In the genomic region with DNA sequence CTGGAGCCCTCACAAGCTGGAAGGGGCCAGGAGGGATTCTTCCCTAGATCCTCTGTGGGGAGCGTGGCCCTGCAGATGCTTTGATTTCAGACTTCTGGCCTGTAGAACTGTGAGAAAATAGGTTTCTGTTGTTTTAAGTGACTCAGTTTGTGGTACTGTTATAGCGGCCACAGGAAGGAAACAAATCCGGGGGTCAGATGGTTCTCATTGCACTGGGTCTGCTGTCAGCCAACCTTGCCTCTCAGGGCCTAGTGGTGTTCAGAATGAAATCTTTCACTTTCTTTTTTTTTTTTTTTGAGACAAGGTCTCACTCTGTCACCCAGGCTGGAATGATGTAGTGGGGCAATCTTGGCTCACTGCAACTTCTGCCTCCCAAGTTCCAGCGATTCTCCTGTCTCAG, we compare ENCODE assay signal across 8 cellular contexts.
DNase-seq lines count a peak whose midpoint lies in the region; ATAC-seq and TF ChIP-seq lines count a peak whose summit lies in the region.
"Not testable (repeated sequence)": the region's sequence is repeated elsewhere in the genome, so short reads cannot be mapped to it uniquely, and the experiment has no call there.

No MANE protein-coding gene starts in this region.

- not testable (repeated sequence) for H3K27me3 Mint-ChIP-seq in CD8-positive, alpha-beta T cell (ENCODE audit: low read depth); activated CD4-positive, alpha-beta T cell treated with anti-CD3 and anti-CD28 coated beads, Interleukin-2, amount 10 ng/mL, durations not matched to agents 7 days and 5 days; activated naive CD8-positive, alpha-beta T cell treated with anti-CD3 and anti-CD28 coated beads, Interleukin-2, amount 50 U/mL, for 24 hours; natural killer cell treated with Interleukin-12 subunit alpha and Interleukin-12 subunit beta and Interleukin-15 and Interleukin-18, amount 100 ng/mL, for 72 hours

- H3K9me3 ChIP-seq in CD8-positive, alpha-beta T cell (ENCODE audit: low read length), result not testable (repeated sequence)

- not testable (repeated sequence) for H3K36me3 Mint-ChIP-seq in CD8-positive, alpha-beta T cell; activated CD4-positive, alpha-beta T cell treated with anti-CD3 and anti-CD28 coated beads, Interleukin-2, amount 10 ng/mL, durations not matched to agents 7 days and 5 days (ENCODE audit: low read depth); activated naive CD8-positive, alpha-beta T cell treated with anti-CD3 and anti-CD28 coated beads, Interleukin-2, amount 50 U/mL, for 24 hours (ENCODE audit: low read depth); natural killer cell treated with Interleukin-12 subunit alpha and Interleukin-12 subunit beta and Interleukin-15 and Interleukin-18, amount 100 ng/mL, for 72 hours

- H3K27ac Mint-ChIP-seq in CD8-positive, alpha-beta T cell; activated CD4-positive, alpha-beta T cell treated with anti-CD3 and anti-CD28 coated beads, Interleukin-2, amount 10 ng/mL, durations not matched to agents 7 days and 5 days; activated naive CD8-positive, alpha-beta T cell treated with anti-CD3 and anti-CD28 coated beads, Interleukin-2, amount 50 U/mL, for 24 hours: not testable (repeated sequence)
- H3K27ac Mint-ChIP-seq in natural killer cell treated with Interleukin-12 subunit alpha and Interleukin-12 subunit beta and Interleukin-15 and Interleukin-18, amount 100 ng/mL, for 72 hours, result peak overlapping the region in 1 of 2 donors; percentile 53

- not testable (repeated sequence) for H3K4me3 ChIP-seq in CD8-positive, alpha-beta T cell (ENCODE audit: low read depth, low read length)

- POLR2A ChIA-PET in CD8-positive, alpha-beta T cell (lab: Charles Lee); activated CD4-positive, alpha-beta T cell treated with anti-CD3 and anti-CD28 coated beads, Interleukin-2, amount 10 ng/mL, durations not matched to agents 7 days and 5 days (lab: Charles Lee): not testable (repeated sequence)

- not testable (repeated sequence) for H3K27ac ChIP-seq in CD8-positive, alpha-beta T cell (ENCODE audit: low read depth, low read length)

- intact Hi-C loops in CD8-positive, alpha-beta T cell (cut with DNase I, micrococcal nuclease), result not testable (repeated sequence)

- not testable (repeated sequence) for TF ChIP-seq CTCF in CD8-positive, alpha-beta T cell (IDR thresholded peaks at IDR 0.05)

- not testable (repeated sequence) for H3K27me3 ChIP-seq in CD8-positive, alpha-beta T cell (ENCODE audit: insufficient read depth, low read length)

- peak in 2 of 7 experiments; percentile 10 to 24 for DNase-seq in CD8-positive, alpha-beta T cell
- peak; percentile 32 for DNase-seq in activated CD4-positive, alpha-beta T cell treated with anti-CD3 and anti-CD28 coated beads, Interleukin-2, amount 10 ng/mL, durations not matched to agents 7 days and 5 days
- not testable (repeated sequence) for DNase-seq in activated naive CD8-positive, alpha-beta T cell treated with anti-CD3 and anti-CD28 coated beads, Interleukin-2, amount 50 U/mL, for 24 hours
- peak; percentile 80 for DNase-seq in natural killer cell treated with Interleukin-12 subunit alpha and Interleukin-12 subunit beta and Interleukin-15 and Interleukin-18, amount 100 ng/mL, for 72 hours (ENCODE audit: low spot score)

- CTCF ChIA-PET in CD8-positive, alpha-beta T cell (lab: Charles Lee); activated CD4-positive, alpha-beta T cell treated with anti-CD3 and anti-CD28 coated beads, Interleukin-2, amount 10 ng/mL, durations not matched to agents 7 days and 5 days (lab: Charles Lee): not testable (repeated sequence)

- H3K9me3 Mint-ChIP-seq in CD8-positive, alpha-beta T cell; activated CD4-positive, alpha-beta T cell treated with anti-CD3 and anti-CD28 coated beads, Interleukin-2, amount 10 ng/mL, durations not matched to agents 7 days and 5 days; activated naive CD8-positive, alpha-beta T cell treated with anti-CD3 and anti-CD28 coated beads, Interleukin-2, amount 50 U/mL, for 24 hours; natural killer cell treated with Interleukin-12 subunit alpha and Interleukin-12 subunit beta and Interleukin-15 and Interleukin-18, amount 100 ng/mL, for 72 hours: not testable (repeated sequence)

- not testable (repeated sequence) for H3K4me1 Mint-ChIP-seq in CD8-positive, alpha-beta T cell (ENCODE audit: low read depth); activated CD4-positive, alpha-beta T cell treated with anti-CD3 and anti-CD28 coated beads, Interleukin-2, amount 10 ng/mL, durations not matched to agents 7 days and 5 days; activated naive CD8-positive, alpha-beta T cell treated with anti-CD3 and anti-CD28 coated beads, Interleukin-2, amount 50 U/mL, for 24 hours; natural killer cell treated with Interleukin-12 subunit alpha and Interleukin-12 subunit beta and Interleukin-15 and Interleukin-18, amount 100 ng/mL, for 72 hours (ENCODE audit: low read depth in 2 of 2)

- H3K4me1 ChIP-seq in CD8-positive, alpha-beta T cell (ENCODE audit: insufficient read depth, low read length), result not testable (repeated sequence)

- H3K36me3 ChIP-seq in CD8-positive, alpha-beta T cell (ENCODE audit: insufficient read depth, low read length), result not testable (repeated sequence)

- H3K4me3 Mint-ChIP-seq in CD8-positive, alpha-beta T cell; activated CD4-positive, alpha-beta T cell treated with anti-CD3 and anti-CD28 coated beads, Interleukin-2, amount 10 ng/mL, durations not matched to agents 7 days and 5 days; activated naive CD8-positive, alpha-beta T cell treated with anti-CD3 and anti-CD28 coated beads, Interleukin-2, amount 50 U/mL, for 24 hours; natural killer cell treated with Interleukin-12 subunit alpha and Interleukin-12 subunit beta and Interleukin-15 and Interleukin-18, amount 100 ng/mL, for 72 hours: not testable (repeated sequence)

- peak; percentile 78 for ATAC-seq in CD8-positive, alpha-beta T cell
- ATAC-seq in GM19043 (IDR thresholded peaks at IDR 0.05; ENCODE audit: low read depth, unreplicated experiment) (peak; percentile 89), GM21529 (IDR thresholded peaks at IDR 0.05; ENCODE audit: unreplicated experiment) (peak; percentile 85), HG02938 (IDR thresholded peaks at IDR 0.05; ENCODE audit: unreplicated experiment) (peak; percentile 91), HG03432 (IDR thresholded peaks at IDR 0.05; ENCODE audit: unreplicated experiment) (peak; percentile 95)
- ATAC-seq in activated naive CD8-positive, alpha-beta T cell treated with anti-CD3 and anti-CD28 coated beads, Interleukin-2, amount 50 U/mL, for 24 hours, result peak; percentile 91
- peak; percentile 98 to 99 for ATAC-seq in natural killer cell treated with Interleukin-12 subunit alpha and Interleukin-12 subunit beta and Interleukin-15 and Interleukin-18, amount 100 ng/mL, for 72 hours
